In genomic region chr16:70422543-70422942, GRCh38 we compare ENCODE assay signal across 19 cellular contexts. TPM values are rescaled to one million over a fixed set of nuclear protein-coding genes. Genes with fewer than 3 reads are reported as not detected.
A peak's percentile ranks its signal among the peaks of the same experiment; 100 is the strongest.
DNase-seq lines count a peak whose midpoint lies in the region; ATAC-seq, FAIRE-seq and TF ChIP-seq lines count a peak whose summit lies in the region.
"Had no signal": no experiment of that assay in that cellular context is flagged by ENCODE, and none has a peak within 500 bp of the region (broad histone marks: within the 10 kb centered on the region; RNA-seq: fewer than 3 reads in every experiment).

No MANE protein-coding gene starts in this region.

- H3K36me3 Mint-ChIP-seq in H9 (ENCODE audit: insufficient read depth in 1 of 3, low read depth in 3 of 3) (peaks cover 1 to 22% (median 10%) of the 10 kb centered on the region in 3 experiments; a peak in 4 of 7 replicates), WTC11 (peaks cover 15% of the 10 kb centered on the region; the same call in 1 of the 2 replicates), memory B cell (peaks cover 3% of the 10 kb centered on the region)
- H3K36me3 Mint-ChIP-seq in activated naive CD4-positive, alpha-beta T cell treated with anti-CD3 and anti-CD28 coated beads, Interleukin-2, amount 10 ng/mL, durations not matched to agents 7 days and 5 days: peaks cover 2% of the 10 kb centered on the region
- H3K36me3 Mint-ChIP-seq in CD8-positive, alpha-beta memory T cell: peaks cover 0 to 17% (median under 1%) of the 10 kb centered on the region in 3 donors

- no peak overlapping the region for H3K4me2 ChIP-seq in H9 (ENCODE audit: insufficient read depth, insufficient read length, low read length)

- H3K4me1 Mint-ChIP-seq in H9 (peaks cover 51 to 53% of the 10 kb centered on the region in 2 experiments), WTC11 (peaks cover 60% of the 10 kb centered on the region), memory B cell (peaks cover 19% of the 10 kb centered on the region)
- peaks cover 42% of the 10 kb centered on the region for H3K4me1 Mint-ChIP-seq in activated naive CD4-positive, alpha-beta T cell treated with anti-CD3 and anti-CD28 coated beads, Interleukin-2, amount 10 ng/mL, durations not matched to agents 7 days and 5 days
- H3K4me1 Mint-ChIP-seq in CD8-positive, alpha-beta memory T cell: peaks cover 35 to 59% (median 38%) of the 10 kb centered on the region in 3 donors

- H3K27me3 Mint-ChIP-seq in H9 (ENCODE audit: low read depth) (no peaks in the 10 kb centered on the region), WTC11 (ENCODE audit: low read depth) (no peaks in the 10 kb centered on the region), memory B cell (no peaks in the 10 kb centered on the region)
- H3K27me3 Mint-ChIP-seq in activated naive CD4-positive, alpha-beta T cell treated with anti-CD3 and anti-CD28 coated beads, Interleukin-2, amount 10 ng/mL, durations not matched to agents 7 days and 5 days: no peaks in the 10 kb centered on the region
- peaks cover 0 to under 1% of the 10 kb centered on the region in 2 donors for H3K27me3 Mint-ChIP-seq in CD8-positive, alpha-beta memory T cell

- H3K9ac ChIP-seq in H9 (ENCODE audit: extremely low read depth, insufficient read length, low read length): no peak overlapping the region

- H3K27me3 ChIP-seq in H9 (ENCODE audit: insufficient read depth, low read length) (no peaks in the 10 kb centered on the region), small intestine (ENCODE audit: control insufficient read depth in 2 of 2, insufficient read depth in 2 of 2, low read length in 2 of 2) (no peaks in the 10 kb centered on the region)
- H3K27me3 ChIP-seq in CD8-positive, alpha-beta memory T cell (ENCODE audit: insufficient read depth, low read length, poor library complexity, severe bottlenecking): no peaks in the 10 kb centered on the region
- H3K27me3 ChIP-seq: breast epithelium, SJCRH30 had no signal

- peaks cover 6% of the 10 kb centered on the region; the same call in 1 of the 2 replicates for H3K79me2 ChIP-seq in H9 (ENCODE audit: insufficient read depth, low read length)

- no peak overlapping the region for H4K5ac ChIP-seq in H9 (ENCODE audit: insufficient read length, low read depth, low read length)

- H3K36me3 ChIP-seq in small intestine (ENCODE audit: control insufficient read depth in 2 of 2, insufficient read depth in 2 of 2, low read length in 2 of 2): peaks cover 0 to 2% of the 10 kb centered on the region in 2 donors
- H3K36me3 ChIP-seq in CD8-positive, alpha-beta memory T cell (ENCODE audit: insufficient read depth, low read length): peaks cover 3% of the 10 kb centered on the region
- H3K36me3 ChIP-seq: breast epithelium, SJCRH30 had no signal

- no peak overlapping the region for H2BK120ac ChIP-seq in H9 (ENCODE audit: low read depth, low read length, poor library complexity, severe bottlenecking)

- no peak overlapping the region for H2AFZ ChIP-seq in H9 (ENCODE audit: low read length)

- no peak overlapping the region for H4K8ac ChIP-seq in H9 (replicated peaks; ENCODE audit: insufficient read length, low read depth, low read length)

- no peak overlapping the region for H2BK15ac ChIP-seq in H9 (ENCODE audit: low read depth, low read length)

- no peak overlapping the region for H3K27ac ChIP-seq in H9 (ENCODE audit: insufficient read length, low read depth, low read length)
- peak overlapping the region; percentile 0 to 41 for H3K27ac ChIP-seq in small intestine (ENCODE audit: low read depth in 1 of 2, low read length in 1 of 2)
- no peak overlapping the region for H3K27ac ChIP-seq in CD8-positive, alpha-beta memory T cell (ENCODE audit: low read depth, low read length)
- H3K27ac ChIP-seq: breast epithelium, epithelial cell of prostate, SJCRH30 had no signal

- no peak overlapping the region for H3K56ac ChIP-seq in H9 (ENCODE audit: insufficient read length, low read depth, low read length)

- H3K4me3 Mint-ChIP-seq in H9 (no peak overlapping the region), WTC11 (no peak overlapping the region), memory B cell (no peak overlapping the region)
- H3K4me3 Mint-ChIP-seq in activated naive CD4-positive, alpha-beta T cell treated with anti-CD3 and anti-CD28 coated beads, Interleukin-2, amount 10 ng/mL, durations not matched to agents 7 days and 5 days: no peak overlapping the region
- H3K4me3 Mint-ChIP-seq in CD8-positive, alpha-beta memory T cell: no peak overlapping the region
- H3K4me3 Mint-ChIP-seq: activated T-cell treated with anti-CD3 and anti-CD28 coated beads, Interleukin-2, amount 50 U/mL, for 72 hours had no signal

- no peaks in the 10 kb centered on the region for H3K23me2 ChIP-seq in H9 (ENCODE audit: insufficient read length, low read depth, low read length, poor library complexity, severe bottlenecking)

- no peak overlapping the region for H4K91ac ChIP-seq in H9 (ENCODE audit: insufficient read length, low read depth, low read length)

- CTCF ChIA-PET in WTC11 (lab: Charles Lee): interaction anchor here (0.8 to 1.6 kb wide), 2 partner anchors 10 to 48 kb away, joined by 3 read pairs; no protein-coding TSS in a partner anchor
- CTCF ChIA-PET in activated naive CD4-positive, alpha-beta T cell treated with anti-CD3 and anti-CD28 coated beads, Interleukin-2, amount 10 ng/mL, durations not matched to agents 7 days and 5 days (lab: Charles Lee): no interaction called here
- CTCF ChIA-PET in CD8-positive, alpha-beta memory T cell (lab: Charles Lee): no interaction called here

- H3K23ac ChIP-seq in H9 (ENCODE audit: insufficient read length, low read depth, low read length): no peak overlapping the region

- no peaks in the 10 kb centered on the region for H4K20me1 ChIP-seq in H9 (ENCODE audit: control insufficient read depth, insufficient read depth, insufficient read length)

- H2BK20ac ChIP-seq in H9 (ENCODE audit: low read depth, low read length, poor library complexity, severe bottlenecking): no peak overlapping the region

- H3K27ac Mint-ChIP-seq in H9: peak overlapping the region; percentile 54 to 90 (median 83); a peak in 4 of 7 replicates
- H3K27ac Mint-ChIP-seq in WTC11: peak overlapping the region; percentile 85
- peak overlapping the region; percentile 43 for H3K27ac Mint-ChIP-seq in memory B cell
- no peak overlapping the region for H3K27ac Mint-ChIP-seq in activated naive CD4-positive, alpha-beta T cell treated with anti-CD3 and anti-CD28 coated beads, Interleukin-2, amount 10 ng/mL, durations not matched to agents 7 days and 5 days
- peak overlapping the region in 1 of 8 donors; percentile 35 for H3K27ac Mint-ChIP-seq in CD8-positive, alpha-beta memory T cell
- H3K27ac Mint-ChIP-seq: activated T-cell treated with anti-CD3 and anti-CD28 coated beads, Interleukin-2, amount 50 U/mL, for 72 hours had no signal

- H3K4me1 ChIP-seq in H9 (ENCODE audit: insufficient read depth, low read length) (peaks cover 17% of the 10 kb centered on the region), small intestine (ENCODE audit: control insufficient read depth in 2 of 2, insufficient read depth in 1 of 2, low read depth in 1 of 2, low read length in 1 of 2) (peaks cover 18 to 28% of the 10 kb centered on the region in 2 donors)
- H3K4me1 ChIP-seq in CD8-positive, alpha-beta memory T cell (ENCODE audit: insufficient read depth, low read length): peaks cover 38% of the 10 kb centered on the region
- H3K4me1 ChIP-seq: breast epithelium had no signal

- DNase-seq in H9 (no peak), WTC11 (ENCODE audit: low spot score) (no peak), memory B cell (ENCODE audit: low spot score in 2 of 2) (no peak), small intestine (peak; percentile 58), ecto neural progenitor cell (ENCODE audit: low spot score) (no peak)
- DNase-seq in activated naive CD4-positive, alpha-beta T cell treated with anti-CD3 and anti-CD28 coated beads, Interleukin-2, amount 10 ng/mL, durations not matched to agents 7 days and 5 days: no peak
- no peak for DNase-seq in CD8-positive, alpha-beta memory T cell
- DNase-seq: activated T-cell treated with anti-CD3 and anti-CD28 coated beads, Interleukin-2, amount 50 U/mL, for 72 hours; COR-L47; foreskin fibroblast; hypothalamus; islet precursor cell; mammary epithelial cell; NCI-H1105; NCI-H526 treated with DMSO at 0.1 percent for 48 hours; retina; SJCRH30 had no signal

- no peaks in the 10 kb centered on the region for H3K9me3 Mint-ChIP-seq in H9
- no peaks in the 10 kb centered on the region for H3K9me3 Mint-ChIP-seq in WTC11
- no peaks in the 10 kb centered on the region for H3K9me3 Mint-ChIP-seq in memory B cell
- H3K9me3 Mint-ChIP-seq in activated naive CD4-positive, alpha-beta T cell treated with anti-CD3 and anti-CD28 coated beads, Interleukin-2, amount 10 ng/mL, durations not matched to agents 7 days and 5 days: no peaks in the 10 kb centered on the region
- H3K9me3 Mint-ChIP-seq in CD8-positive, alpha-beta memory T cell: no peaks in the 10 kb centered on the region
- H3K9me3 Mint-ChIP-seq: activated T-cell treated with anti-CD3 and anti-CD28 coated beads, Interleukin-2, amount 50 U/mL, for 72 hours had no signal

- POLR2A ChIA-PET in WTC11 (lab: Charles Lee): interaction anchor here (0.9 kb wide), 1 partner anchor 14 kb away, joined by 3 read pairs; no protein-coding TSS in a partner anchor
- POLR2A ChIA-PET in CD8-positive, alpha-beta memory T cell (lab: Charles Lee): interaction anchor here (0.6 kb wide), 1 partner anchor 126 kb away, joined by 3 read pairs; no protein-coding TSS in a partner anchor

- no peak overlapping the region for H2BK5ac ChIP-seq in H9 (ENCODE audit: insufficient read length, low read length)

- WGBS in H9 (ENCODE audit: extremely low coverage, insufficient read length, low lambda C conversion rate): no CpG with 5 or more reads among the region's 4 CpGs
- whole genome bisulfite sequencing in small intestine, 3 donors: 56 to 83% (median 67%) methylated on average over 4 of the region's 4 CpGs

- H3K4ac ChIP-seq in H9 (ENCODE audit: low read depth, low read length): no peak overlapping the region

- H3K14ac ChIP-seq in H9 (ENCODE audit: insufficient read depth, low read length): no peak overlapping the region

- no peak overlapping the region for H2BK12ac ChIP-seq in H9 (ENCODE audit: insufficient read length, low read depth, low read length)

- no peak overlapping the region for H3T11ph ChIP-seq in H9 (ENCODE audit: low read length)

- H3K79me1 ChIP-seq in H9 (ENCODE audit: insufficient read depth, low read depth, low read length, poor library complexity, severe bottlenecking): peaks cover 2% of the 10 kb centered on the region

- no peak overlapping the region for H2AK5ac ChIP-seq in H9 (ENCODE audit: insufficient read length, low read length)

- no peak for FAIRE-seq in small intestine (lab: Jason Lieb, UNC)

- H3K9me3 ChIP-seq in H9 (ENCODE audit: control insufficient read depth, low read depth, low read length): no peaks in the 10 kb centered on the region
- no peaks in the 10 kb centered on the region for H3K9me3 ChIP-seq in small intestine (ENCODE audit: control insufficient read depth, low read depth)
- no peaks in the 10 kb centered on the region for H3K9me3 ChIP-seq in CD8-positive, alpha-beta memory T cell (ENCODE audit: low read length)
- H3K9me3 ChIP-seq: breast epithelium, SJCRH30 had no signal

- no peak for TF ChIP-seq CTCF in H9 (conservative IDR thresholded peaks at IDR 0.05)
- TF ChIP-seq CTCF in WTC11 (IDR thresholded peaks at IDR 0.05): no peak

- ATAC-seq in WTC11: no peak
- no peak for ATAC-seq in memory B cell (ENCODE audit: low read depth)
- ATAC-seq: activated T-cell treated with anti-CD3 and anti-CD28 coated beads, Interleukin-2, amount 50 U/mL, for 72 hours had no signal

- H3K4me3 ChIP-seq in small intestine (ENCODE audit: low read depth in 1 of 2, low read length in 2 of 2): no peak overlapping the region
- H3K4me3 ChIP-seq in CD8-positive, alpha-beta memory T cell (ENCODE audit: low read length): no peak overlapping the region
- H3K4me3 ChIP-seq: breast epithelium, SJCRH30 had no signal

- H3K18ac ChIP-seq in H9 (ENCODE audit: insufficient read length, low read depth, low read length): no peak overlapping the region

RNA-seq across cellular contexts. Expression of gene ST3GAL2, which starts 16.4 kb away (rescaled TPM):
- total RNA-seq in H9 (2021) (45.9 and 49.0 TPM in 2 replicates), WTC11 (2021) (46.0 to 49.4 TPM (median 46.2 TPM) in 3 replicates)
- 1 to 10 TPM; 5.6 to 9.1 (median 7.6) TPM for polyA plus RNA-seq in small intestine
- 10 to 100 TPM; 24.2 to 24.8 TPM for total RNA-seq in CD8-positive, alpha-beta memory T cell
- 20.1 TPM for polyA plus RNA-seq in CD8-positive, alpha-beta memory T cell

RNA-seq across cellular contexts. Expression of gene FCSK, which starts 31.9 kb away (rescaled TPM):
- total RNA-seq in H9 (2021) (6.5 and 7.9 TPM in 2 replicates), WTC11 (2021) (7.0 to 10.6 TPM (median 8.6 TPM) in 3 replicates)
- polyA plus RNA-seq in small intestine: 10 to 100 TPM; 19.6 to 26.8 (median 21.9) TPM
- total RNA-seq in CD8-positive, alpha-beta memory T cell: 10 to 100 TPM; 15.1 to 16.9 TPM
- polyA plus RNA-seq in CD8-positive, alpha-beta memory T cell: 7.8 TPM

Comparison
In these comparisons a context has a peak if more than half of its experiments do, and no peak if none do; other contexts are left out.
1. H3K27ac ChIP-seq: peak in small intestine (2 of 2); none in H9 (single experiment) and CD8-positive, alpha-beta memory T cell (single experiment).